1 cellular context compared by ENCODE assay signal in genomic region chr7:44104880-44105771, GRCh38.
TF ChIP-seq lines count a peak whose summit lies in the region.

No MANE protein-coding gene starts in this region.

TF ChIP-seq in H1, 55 proteins besides CTCF, POLR2A, EP300 and RAD21:
- peak; percentile 74 for TF ChIP-seq ASH2L (IDR thresholded peaks at IDR 0.05; ENCODE audit: low read length)
- no peak for TF ChIP-seq CBX5 (IDR thresholded peaks at IDR 0.05; ENCODE audit: low read depth, low read length)
- TF ChIP-seq NRF1 (IDR thresholded peaks at IDR 0.05; ENCODE audit: low read depth, low read length): no peak
- TF ChIP-seq CHD1 (IDR thresholded peaks at IDR 0.05; ENCODE audit: low read depth, low read length): no peak
- no peak for TF ChIP-seq PHF8 (conservative IDR thresholded peaks at IDR 0.05; ENCODE audit: low read depth, low read length)
- no peak for TF ChIP-seq SP4 (IDR thresholded peaks at IDR 0.05; ENCODE audit: low read length)
- peak; percentile 38 for TF ChIP-seq RBBP5 (IDR thresholded peaks at IDR 0.05; ENCODE audit: borderline replicate concordance, low read depth, low read length)
- TF ChIP-seq BACH1 (IDR thresholded peaks at IDR 0.05; ENCODE audit: low read length): no peak
- TF ChIP-seq CEBPB (IDR thresholded peaks at IDR 0.05; ENCODE audit: low read depth, low read length): peak; percentile 50; the same call in 1 of the 2 replicates
- TF ChIP-seq KDM4A (IDR thresholded peaks at IDR 0.05; ENCODE audit: low read depth, low read length, severe bottlenecking): peak; percentile 20
- no peak for TF ChIP-seq NANOG (IDR thresholded peaks at IDR 0.05; ENCODE audit: insufficient read depth, low read depth, low read length, poor library complexity, severe bottlenecking)
- no peak for TF ChIP-seq SIX5 (IDR thresholded peaks at IDR 0.05; ENCODE audit: low read depth, low read length)
- no peak for TF ChIP-seq EGR1 (IDR thresholded peaks at IDR 0.05; ENCODE audit: borderline replicate concordance, low read depth, low read length)
- no peak for TF ChIP-seq BRCA1 (IDR thresholded peaks at IDR 0.05; ENCODE audit: low read depth, low read length)
- no peak for TF ChIP-seq CTBP2 (IDR thresholded peaks at IDR 0.05; ENCODE audit: borderline replicate concordance, insufficient read depth, insufficient read length, low read length)
- no peak for TF ChIP-seq EZH2 (IDR thresholded peaks at IDR 0.05; ENCODE audit: low read depth, low read length, severe bottlenecking)
TF ChIP-seq in H1: peak in this region for 4.
